Comparison of ENCODE assay signal across 30 cellular contexts in genomic region chr5:122668552-122668951, GRCh38.
DNase-seq lines count a peak whose midpoint lies in the region; ATAC-seq and TF ChIP-seq lines count a peak whose summit lies in the region.
"Had no signal": no experiment of that assay in that cellular context is flagged by ENCODE, and none has a peak within 500 bp of the region (broad histone marks: within the 10 kb centered on the region; RNA-seq: fewer than 3 reads in every experiment).

No MANE protein-coding gene starts in this region.

- H3K4me1 ChIP-seq in Peyer's patch: no peaks in the 10 kb centered on the region
- H3K4me1 ChIP-seq: Caco-2, left lung, SJCRH30, upper lobe of right lung had no signal

- TF ChIP-seq CTCF in GM20000 (IDR thresholded peaks at IDR 0.05; ENCODE audit: extremely low read depth, missing control alignments): no peak
- no peak for TF ChIP-seq CTCF in Peyer's patch (IDR thresholded peaks at IDR 0.05)

- DNase-seq in GM20000 (ENCODE audit: low spot score) (peak; percentile 16), Peyer's patch (no peak), NCI-H1436 (lab: John Stamatoyannopoulos, UW) (no peak)
- DNase-seq in activated T-cell treated with anti-CD3 and anti-CD28 coated beads, Interleukin-2, amount 50 U/mL, for 48 hours: no peak
- DNase-seq: activated CD4-positive, alpha-beta T cell treated with anti-CD3 and anti-CD28 coated beads for 4 hours; activated CD8-positive, alpha-beta T cell treated with anti-CD3 and anti-CD28 coated beads, Interleukin-2, amount 10 ng/mL, durations not matched to agents 7 days and 5 days; activated naive CD4-positive, alpha-beta T cell treated with anti-CD3 and anti-CD28 coated beads, Interleukin-2, amount 50 U/mL, for 16 hours; C1 segment of cervical spinal cord; Caco-2; DMS53; glutamatergic neuron; GM23248; left lung; NCI-H1694; NCI-H446 treated with DMSO at 0.1 percent for 48 hours; NCI-H774; posterior cingulate gyrus; right cardiac atrium; RPMI8226; SJCRH30; stimulated activated CD4-positive, alpha-beta T cell treated with anti-CD3 and anti-CD28 coated beads, Interleukin-1b, Interleukin-23, amount 100 ng/mL, for 48 hours; stimulated activated naive CD8-positive, alpha-beta T cell treated with anti-CD3 and anti-CD28 coated beads, Interleukin-15, Interleukin-2, amounts not matched to agents 100 U/mL and 50 U/mL, for 24 hours; T-helper 9 cell; upper lobe of right lung had no signal

- H3K4me3 ChIP-seq in Peyer's patch: no peak overlapping the region
- H3K4me3 ChIP-seq: GM23248, left lung, SJCRH30, upper lobe of right lung had no signal

- no peaks in the 10 kb centered on the region for H3K36me3 ChIP-seq in Peyer's patch
- H3K36me3 ChIP-seq: left lung, SJCRH30, upper lobe of right lung had no signal

- H3K27me3 ChIP-seq in Peyer's patch: no peaks in the 10 kb centered on the region
- H3K27me3 ChIP-seq: left lung, SJCRH30, upper lobe of right lung had no signal

- ATAC-seq in GM18858 (IDR thresholded peaks at IDR 0.05; ENCODE audit: unreplicated experiment) (peak; percentile 70), HG03175 (IDR thresholded peaks at IDR 0.05; ENCODE audit: unreplicated experiment) (peak; percentile 56), GM21786 (IDR thresholded peaks at IDR 0.05; ENCODE audit: unreplicated experiment) (no peak)
- ATAC-seq: activated CD8-positive, alpha-beta T cell treated with anti-CD3 and anti-CD28 coated beads, Interleukin-2, amount 10 ng/mL, durations not matched to agents 7 days and 5 days; activated T-helper 17 cell treated with anti-CD3 and anti-CD28 coated beads, Interleukin-2, amount 50 U/mL, for 72 hours; esophagus mucosa; left lung; right cardiac atrium; stimulated activated naive CD8-positive, alpha-beta T cell treated with anti-CD3 and anti-CD28 coated beads, Interleukin-15, Interleukin-2, amounts not matched to agents 100 U/mL and 50 U/mL, for 24 hours; upper lobe of right lung had no signal

- H3K9me3 ChIP-seq in Peyer's patch: no peaks in the 10 kb centered on the region
- H3K9me3 ChIP-seq: Caco-2, SJCRH30, upper lobe of right lung had no signal

- TF ChIP-seq POLR2A in Peyer's patch (IDR thresholded peaks at IDR 0.05): no peak

- H3K27ac ChIP-seq in Peyer's patch: no peak overlapping the region
- H3K27ac ChIP-seq: GM23248, left lung, SJCRH30, upper lobe of right lung, VCaP had no signal
